ENCODE assay signal across 18 cellular contexts in the genomic region with DNA sequence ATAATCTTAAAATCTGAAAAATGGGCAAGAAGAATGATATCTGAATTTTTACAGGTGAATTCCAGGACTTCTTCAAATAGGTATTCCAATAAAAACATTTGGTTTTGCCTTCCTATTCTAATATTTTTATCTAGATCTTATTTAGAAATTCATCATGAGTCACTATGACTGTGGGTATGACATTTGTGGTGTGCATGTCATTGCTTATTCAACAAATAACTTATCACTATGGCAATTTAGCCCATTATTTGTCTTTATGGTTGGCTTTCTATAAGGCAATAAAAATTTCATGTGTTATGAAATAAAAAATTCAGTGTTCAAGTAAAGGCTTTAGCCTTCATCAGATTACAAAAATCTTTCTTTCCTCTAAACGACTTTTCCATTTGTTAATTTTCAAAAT.
"Had no signal": no experiment of that assay in that cellular context is flagged by ENCODE, and none has a peak within 500 bp of the region (broad histone marks: within the 10 kb centered on the region; RNA-seq: fewer than 3 reads in every experiment).

No MANE protein-coding gene starts in this region.

- H3K27ac ChIP-seq: coronary artery, gastrocnemius medialis, heart right ventricle, right atrium auricular region, sigmoid colon, skin epidermis, thoracic aorta, transverse colon had no signal

- H3K4me1 ChIP-seq: gastrocnemius medialis, heart right ventricle, right atrium auricular region had no signal

- H3K36me3 ChIP-seq: gastrocnemius medialis, heart right ventricle, right atrium auricular region, sigmoid colon, thoracic aorta, transverse colon had no signal

- H3K9me3 ChIP-seq: gastrocnemius medialis had no signal

- H3K4me3 ChIP-seq: coronary artery, gastrocnemius medialis, heart right ventricle, mucosa of descending colon, right atrium auricular region, sigmoid colon, skin epidermis, thoracic aorta, transverse colon had no signal

- H3K27me3 ChIP-seq: gastrocnemius medialis, heart right ventricle, right atrium auricular region, sigmoid colon, transverse colon had no signal

- DNase-seq: effector CD4-positive, alpha-beta T cell; endodermal cell; gastrocnemius medialis; heart right ventricle; islet precursor cell; mucosa of descending colon; naive thymus-derived CD8-positive, alpha-beta T cell; sigmoid colon; stimulated activated CD4-positive, alpha-beta T cell treated with anti-CD3 and anti-CD28 coated beads, Interleukin-2, amount 100 ng/mL, for 24 hours; stimulated activated CD4-positive, alpha-beta T cell treated with anti-CD3 and anti-CD28 coated beads, Interleukin-4, amount 100 ng/mL, for 4 hours; stimulated activated naive B cell treated with anti-CD40 and anti-IgM and Interleukin-4, amounts not matched to agents 10 μg/mL and 1 μg/mL and 100 μg/mL, for 72 hours; stimulated activated naive CD8-positive, alpha-beta T cell treated with anti-CD3 and anti-CD28 coated beads, Interleukin-15, amount 100 ng/mL, for 72 hours; substantia nigra; transverse colon had no signal
